In the genomic region with DNA sequence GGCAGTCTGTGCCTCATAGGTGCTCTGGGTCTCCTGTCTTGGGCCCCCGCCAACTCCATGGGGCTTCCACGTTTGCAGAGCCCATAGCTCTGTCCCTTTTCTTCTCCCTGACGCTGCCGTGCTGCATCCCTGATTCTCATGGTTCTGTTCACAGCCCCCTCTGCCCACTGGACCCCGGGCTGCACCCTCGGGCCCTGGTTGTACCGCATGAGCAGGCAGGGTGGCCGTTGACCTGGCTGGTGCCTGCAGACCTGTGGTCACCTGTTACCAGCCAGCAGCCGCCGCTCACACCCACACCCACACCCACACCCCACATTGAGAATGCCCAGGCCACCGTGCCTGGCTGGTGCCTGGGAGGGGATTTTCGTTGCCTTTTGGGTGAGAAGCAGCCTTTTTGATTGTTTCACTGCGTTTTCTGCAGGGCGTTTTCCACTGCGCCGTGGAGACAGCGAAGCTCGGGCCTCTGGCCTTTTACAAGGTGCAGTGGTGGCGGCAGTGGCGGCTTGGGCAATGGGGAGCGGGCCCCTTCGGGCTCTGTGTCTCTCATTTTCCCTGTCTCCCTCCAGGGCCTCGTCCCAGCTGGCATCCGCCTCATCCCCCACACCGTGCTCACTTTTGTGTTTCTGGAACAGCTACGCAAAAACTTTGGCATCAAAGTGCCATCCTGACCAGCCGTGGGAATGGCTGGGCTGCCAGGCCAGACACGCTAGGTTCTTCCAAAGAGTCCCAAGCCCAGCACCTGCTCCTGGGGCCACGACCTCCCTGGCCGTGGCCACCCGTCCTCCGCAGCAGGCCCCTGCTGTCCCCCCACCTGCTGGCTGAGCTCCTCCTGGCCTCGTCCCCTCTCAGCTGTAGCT, we compare ENCODE assay signal across 25 cellular contexts.
"Had no signal": no experiment of that assay in that cellular context is flagged by ENCODE, and none has a peak within 500 bp of the region (broad histone marks: within the 10 kb centered on the region; RNA-seq: fewer than 3 reads in every experiment).

No MANE protein-coding gene starts in this region.

- H3K36me3 ChIP-seq: breast epithelium, colonic mucosa, sigmoid colon had no signal

- H3K4me2 ChIP-seq: smooth muscle cell had no signal

- H3K36me3 Mint-ChIP-seq: naive thymus-derived CD8-positive, alpha-beta T cell had no signal

- H3K27ac ChIP-seq: breast epithelium, colonic mucosa, epithelial cell of prostate, heart right ventricle, sigmoid colon, testis had no signal

- H3K27me3 ChIP-seq: breast epithelium, colonic mucosa, dorsolateral prefrontal cortex, testis had no signal

- H3K4me1 ChIP-seq: testis had no signal

- ATAC-seq: activated T-cell treated with anti-CD3 and anti-CD28 coated beads, Interleukin-2, amount 50 U/mL, for 72 hours; heart right ventricle; left colon; naive thymus-derived CD8-positive, alpha-beta T cell had no signal

- H3K27ac Mint-ChIP-seq: activated naive CD4-positive, alpha-beta T cell treated with anti-CD3 and anti-CD28 coated beads for 36 hours; activated naive CD8-positive, alpha-beta T cell treated with anti-CD3 and anti-CD28 coated beads, Interleukin-2, amount 10 ng/mL, durations not matched to agents 7 days and 5 days; activated T-cell treated with anti-CD3 and anti-CD28 coated beads, Interleukin-2, amount 50 U/mL, for 72 hours; naive thymus-derived CD8-positive, alpha-beta T cell had no signal

- H3K4me1 Mint-ChIP-seq: central memory CD8-positive, alpha-beta T cell; naive thymus-derived CD8-positive, alpha-beta T cell had no signal

- H3K9me3 ChIP-seq: breast epithelium, colonic mucosa, heart right ventricle, sigmoid colon, testis had no signal

- H3K9me3 Mint-ChIP-seq: activated naive CD4-positive, alpha-beta T cell treated with anti-CD3 and anti-CD28 coated beads for 36 hours; activated naive CD8-positive, alpha-beta T cell treated with anti-CD3 and anti-CD28 coated beads, Interleukin-2, amount 10 ng/mL, durations not matched to agents 7 days and 5 days; activated T-cell treated with anti-CD3 and anti-CD28 coated beads, Interleukin-2, amount 50 U/mL, for 72 hours; central memory CD8-positive, alpha-beta T cell; naive thymus-derived CD8-positive, alpha-beta T cell had no signal

- DNase-seq: activated CD4-positive, alpha-beta T cell treated with anti-CD3 and anti-CD28 coated beads for 4 hours; activated CD4-positive, alpha-beta T cell treated with anti-CD3 and anti-CD28 coated beads, Interleukin-2, amount 50 U/mL, for 48 hours; activated CD4-positive, CD25-positive, alpha-beta regulatory T cell; activated CD8-positive, alpha-beta memory T cell treated with anti-CD3 and anti-CD28 coated beads, Interleukin-2, amount 50 U/mL, for 48 hours; activated effector memory CD4-positive, alpha-beta T cell treated with Interleukin-2 at 50 U/mL for 16 hours; activated naive CD4-positive, alpha-beta T cell treated with anti-CD3 and anti-CD28 coated beads for 36 hours; activated naive CD8-positive, alpha-beta T cell treated with anti-CD3 and anti-CD28 coated beads, Interleukin-2, amount 10 ng/mL, durations not matched to agents 7 days and 5 days; activated T-cell treated with anti-CD3 and anti-CD28 coated beads, Interleukin-2, amount 50 U/mL, for 72 hours; amniotic stem cell; colonic mucosa; heart right ventricle; left colon; naive thymus-derived CD8-positive, alpha-beta T cell; sigmoid colon; stimulated activated CD4-positive, alpha-beta T cell treated with anti-CD3 and anti-CD28 coated beads, Interleukin-4, amount 100 ng/mL, for 1 hour; stimulated activated naive CD4-positive, alpha-beta T cell; T-helper 9 cell; testis; trophoblast cell had no signal

- H3K4me3 ChIP-seq: breast epithelium, colonic mucosa, dorsolateral prefrontal cortex, heart right ventricle, lung, sigmoid colon, smooth muscle cell, testis had no signal

- H3K4me3 Mint-ChIP-seq: activated naive CD4-positive, alpha-beta T cell treated with anti-CD3 and anti-CD28 coated beads for 36 hours; activated naive CD8-positive, alpha-beta T cell treated with anti-CD3 and anti-CD28 coated beads, Interleukin-2, amount 10 ng/mL, durations not matched to agents 7 days and 5 days; activated T-cell treated with anti-CD3 and anti-CD28 coated beads, Interleukin-2, amount 50 U/mL, for 72 hours; central memory CD8-positive, alpha-beta T cell; naive thymus-derived CD8-positive, alpha-beta T cell had no signal
